In the genomic region with DNA sequence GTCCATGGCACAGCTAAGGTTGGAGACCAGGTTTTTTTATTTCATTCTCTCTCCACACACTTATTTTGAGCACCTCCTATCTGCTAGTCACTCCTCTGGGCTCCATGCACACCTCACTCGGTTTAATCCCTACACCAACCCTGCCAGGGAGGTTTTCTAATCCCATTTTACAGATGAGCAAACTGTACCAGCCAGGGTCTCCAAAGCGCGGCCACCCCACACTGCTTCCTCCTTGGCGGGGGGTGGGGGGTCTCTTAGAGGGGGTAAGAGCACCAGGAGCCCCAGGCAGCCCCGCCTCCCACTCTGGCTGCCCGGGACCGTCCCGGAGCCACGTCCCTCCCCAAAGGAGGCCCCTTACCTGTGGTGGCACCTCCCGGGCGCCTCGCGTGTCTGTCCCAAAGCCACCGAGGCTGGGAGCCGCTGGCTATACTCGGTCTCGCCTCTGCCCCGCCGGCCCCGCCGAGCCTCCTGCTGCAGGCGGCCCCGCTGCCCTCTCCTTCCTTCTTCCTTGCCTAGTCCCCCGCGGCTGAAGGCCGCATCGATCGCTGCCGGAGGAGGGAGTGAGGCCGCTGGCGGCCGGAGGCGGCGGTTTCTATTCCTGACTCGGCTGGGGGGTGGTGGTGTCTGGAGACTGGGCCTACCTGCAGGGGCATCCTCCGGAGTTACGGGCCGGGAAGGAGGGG, we compare ENCODE assay signal across 10 cellular contexts. TPM values are rescaled to one million over a fixed set of nuclear protein-coding genes. Genes with fewer than 3 reads are reported as not detected.
DNase-seq lines count a peak whose midpoint lies in the region; ATAC-seq, FAIRE-seq and TF ChIP-seq lines count a peak whose summit lies in the region.
"Had no signal": no experiment of that assay in that cellular context is flagged by ENCODE, and none has a peak within 500 bp of the region (broad histone marks: within the 10 kb centered on the region; RNA-seq: fewer than 3 reads in every experiment).

A gene with protein sequence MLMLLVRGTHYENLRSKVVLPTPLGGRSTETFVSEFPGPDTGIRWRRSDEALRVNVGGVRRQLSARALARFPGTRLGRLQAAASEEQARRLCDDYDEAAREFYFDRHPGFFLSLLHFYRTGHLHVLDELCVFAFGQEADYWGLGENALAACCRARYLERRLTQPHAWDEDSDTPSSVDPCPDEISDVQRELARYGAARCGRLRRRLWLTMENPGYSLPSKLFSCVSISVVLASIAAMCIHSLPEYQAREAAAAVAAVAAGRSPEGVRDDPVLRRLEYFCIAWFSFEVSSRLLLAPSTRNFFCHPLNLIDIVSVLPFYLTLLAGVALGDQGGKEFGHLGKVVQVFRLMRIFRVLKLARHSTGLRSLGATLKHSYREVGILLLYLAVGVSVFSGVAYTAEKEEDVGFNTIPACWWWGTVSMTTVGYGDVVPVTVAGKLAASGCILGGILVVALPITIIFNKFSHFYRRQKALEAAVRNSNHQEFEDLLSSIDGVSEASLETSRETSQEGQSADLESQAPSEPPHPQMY (minus strand): TSS at position 565 of the 683 bp plus-strand sequence. CDS start 1,891 bp downstream, outside the sequence.

- TF ChIP-seq CTCF in mammary epithelial cell (conservative IDR thresholded peaks at IDR 0.05 in 1 of 2, IDR thresholded peaks at IDR 0.05 in 1 of 2; ENCODE audit: extremely low read depth in 1 of 2, insufficient read depth in 1 of 2, low read depth in 1 of 2, low read length in 2 of 2) (no peak), right lobe of liver (IDR thresholded peaks at IDR 0.05) (no peak)

- BruUV-seq in mammary epithelial cell (replicated peaks; lab: Mats Ljungman, UMichigan): no TSS peak

- ATAC-seq in right lobe of liver: peak; percentile 41 to 61 (median 50)
- no peak for ATAC-seq in GM18502 (IDR thresholded peaks at IDR 0.05; ENCODE audit: poor library complexity, unreplicated experiment)

- H3K27ac ChIP-seq in HUES64 (ENCODE audit: low read depth, low read length): no peak within 1 kb of the TSS
- H3K27ac ChIP-seq in mammary epithelial cell (ENCODE audit: insufficient read depth, low read depth, low read length): no peak within 1 kb of the TSS
- H3K27ac ChIP-seq in right lobe of liver: no peak within 1 kb of the TSS
- H3K27ac ChIP-seq: transverse colon had no signal

- H3K4me1 ChIP-seq in HUES64 (ENCODE audit: insufficient read depth, low read length) (no peaks in the 10 kb centered on the region), mammary epithelial cell (ENCODE audit: insufficient read depth, low read length) (peaks cover 19% of the 10 kb centered on the region), right lobe of liver (peaks cover 0 to 7% (median 0%) of the 10 kb centered on the region in 4 donors)

- in situ Hi-C loops in mammary epithelial cell (cut with MboI; ENCODE audit: low sequenced_read_pairs in 2 of 2): no loop called here

- H4K20me1 ChIP-seq in mammary epithelial cell (ENCODE audit: insufficient read depth, low read length): no peaks in the 10 kb centered on the region

- H3K27me3 ChIP-seq in HUES64 (ENCODE audit: insufficient read depth, low read length) (peaks cover 49% of the 10 kb centered on the region), mammary epithelial cell (ENCODE audit: insufficient read depth, low read length) (no peaks in the 10 kb centered on the region), right lobe of liver (peaks cover 4 to 10% of the 10 kb centered on the region in 2 donors)

- TF ChIP-seq POLR2A in right lobe of liver (IDR thresholded peaks at IDR 0.05): no peak
- no peak for TF ChIP-seq POLR2A in GM12891 (IDR thresholded peaks at IDR 0.05; ENCODE audit: low read depth, low read length)

- intact Hi-C loops in mammary epithelial cell (cut with micrococcal nuclease): no loop called here
- intact Hi-C loops in right lobe of liver (cut with DNase I): no loop called here

- dilution Hi-C loops in mammary epithelial cell (cut with HindIII; ENCODE audit: low sequenced_read_pairs): no loop called here

- no peaks in the 10 kb centered on the region for H3K79me2 ChIP-seq in mammary epithelial cell (ENCODE audit: insufficient read depth, low read length)

- H3K4me2 ChIP-seq in mammary epithelial cell (ENCODE audit: insufficient read depth, low read depth, low read length): no peak within 1 kb of the TSS

- FAIRE-seq in GM12891 (lab: Jason Lieb, UNC): no peak

- CTCF ChIA-PET in mammary epithelial cell (lab: Charles Lee; ENCODE audit: low non-redundant PET): no interaction called here

- H3K36me3 ChIP-seq in HUES64 (ENCODE audit: insufficient read depth, low read length) (no peaks in the 10 kb centered on the region), mammary epithelial cell (ENCODE audit: insufficient read depth, low read length) (no peaks in the 10 kb centered on the region), right lobe of liver (no peaks in the 10 kb centered on the region)
- H3K36me3 ChIP-seq: transverse colon had no signal

- WGBS in HUES64: 5% methylated on average over 36 of the region's 38 CpGs
- 58% methylated on average over 17 of the region's 38 CpGs for WGBS in mammary epithelial cell (ENCODE audit: low coverage, missing lambda C conversion rate)
- WGBS in right lobe of liver (ENCODE audit: insufficient coverage, low coverage, low lambda C conversion rate, missing lambda C conversion rate): 10% methylated on average over 8 of the region's 38 CpGs

- H3K9me3 ChIP-seq in HUES64 (ENCODE audit: insufficient read depth, low read depth, low read length) (no peaks in the 10 kb centered on the region), mammary epithelial cell (replicated peaks; ENCODE audit: insufficient read depth, low read length) (no peaks in the 10 kb centered on the region), right lobe of liver (no peaks in the 10 kb centered on the region)
- H3K9me3 ChIP-seq: transverse colon had no signal

- peak within 1 kb of the TSS; percentile 44 for H3K4me3 ChIP-seq in HUES64 (ENCODE audit: low read length)
- H3K4me3 ChIP-seq in mammary epithelial cell (replicated peaks in 1 of 3; ENCODE audit: insufficient read depth in 1 of 3, low read depth in 2 of 3, low read length in 3 of 3): no peak within 1 kb of the TSS
- H3K4me3 ChIP-seq in right lobe of liver: no peak within 1 kb of the TSS

- DNase-seq in 8988T: peak; percentile 78
- DNase-seq in mammary epithelial cell: no peak
- peak in 1 of 3 donors; percentile 47 for DNase-seq in right lobe of liver
- no peak for DNase-seq in GM12891 (ENCODE audit: insufficient read length, low spot score)
- DNase-seq in hippocampal formation (lab: John Stamatoyannopoulos, UW): no peak
- DNase-seq in cerebellar nuclear complex (lab: John Stamatoyannopoulos, UW): no peak
- DNase-seq: activated T-cell treated with anti-CD3 and anti-CD28 coated beads, Interleukin-2, amount 50 U/mL, for 24 hours; transverse colon had no signal

- H3K9ac ChIP-seq in HUES64 (ENCODE audit: low read depth, low read length) (peak within 1 kb of the TSS; percentile 48; the same call in 1 of the 2 replicates), mammary epithelial cell (ENCODE audit: insufficient read depth, low read length) (no peak within 1 kb of the TSS)

- peak within 1 kb of the TSS; percentile 23 for H2AFZ ChIP-seq in mammary epithelial cell (ENCODE audit: low read depth, low read length)

TF ChIP-seq in GM12891, 5 proteins besides CTCF, POLR2A, EP300 and RAD21:
- no peak for TF ChIP-seq POLR2AphosphoS5 (IDR thresholded peaks at IDR 0.05; ENCODE audit: low read depth, low read length)
- no peak for TF ChIP-seq TAF1 (IDR thresholded peaks at IDR 0.05; ENCODE audit: low read depth, low read length)
- no peak for TF ChIP-seq SPI1 (IDR thresholded peaks at IDR 0.05; ENCODE audit: low read depth, low read length)
- TF ChIP-seq PAX5 (IDR thresholded peaks at IDR 0.05; ENCODE audit: insufficient read depth, low read length, severe bottlenecking): no peak
- no peak for TF ChIP-seq POU2F2 (IDR thresholded peaks at IDR 0.05; ENCODE audit: low read depth, low read length)

RNA-seq across cellular contexts. Expression of the gene that starts here (rescaled TPM):
- 0.65 TPM for polyA plus RNA-seq in HUES64 (2013, experiment 1 of 2)
- 0.63 TPM for polyA plus RNA-seq in HUES64 (2013, experiment 2 of 2)
- total RNA-seq in mammary epithelial cell (under 1 TPM; 0.26 to 0.33 TPM), right lobe of liver (under 1 TPM in 1 of 6 experiments, not detected in 5; 0.12 TPM)
- 0.32 TPM for polyA plus RNA-seq in mammary epithelial cell
- polyA minus RNA-seq in mammary epithelial cell: 0.62 TPM
- polyA plus RNA-seq in GM12891 (2012; ENCODE audit: low read depth, missing spikeins): not detected

Comparison
In these comparisons a context has a peak if more than half of its experiments do, and no peak if none do; other contexts are left out.
1. Peak in ATAC-seq in right lobe of liver; RNA of the gene not detected or under 1 TPM.